ENCODE assay signal across 24 cellular contexts in the genomic region with DNA sequence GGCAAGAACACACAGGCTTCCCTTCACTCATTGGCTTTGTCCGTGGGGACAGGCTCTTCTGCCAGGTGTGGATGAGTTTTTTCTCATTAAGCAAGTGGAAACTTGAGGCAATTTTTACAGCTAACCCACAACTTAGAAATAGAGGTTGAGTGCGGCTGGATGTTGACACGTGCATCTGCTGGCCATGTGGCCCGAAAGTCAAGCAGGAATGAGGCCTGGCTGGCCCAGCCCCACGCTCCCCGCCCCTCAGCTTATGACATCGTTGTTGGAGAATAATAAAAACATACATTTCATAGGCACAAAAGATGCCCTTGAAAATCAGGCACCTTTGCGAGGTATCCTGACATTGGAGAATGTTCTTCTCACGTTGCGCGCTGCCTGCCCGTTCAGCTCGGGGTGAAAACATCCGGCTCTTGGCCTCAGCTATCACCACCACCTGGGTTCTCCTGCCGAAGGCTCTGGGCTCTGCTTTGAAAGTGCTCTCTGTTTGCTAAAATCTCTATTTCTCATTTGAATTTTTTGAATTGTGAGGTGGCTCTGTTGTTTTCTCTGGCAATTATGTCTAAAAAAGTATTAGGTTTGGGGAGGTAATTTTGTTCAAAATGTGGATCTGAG.
"Had no signal": no experiment of that assay in that cellular context is flagged by ENCODE, and none has a peak within 500 bp of the region (broad histone marks: within the 10 kb centered on the region; RNA-seq: fewer than 3 reads in every experiment).

No MANE protein-coding gene starts in this region.

- H3K4me3 ChIP-seq: adrenal gland, ascending aorta, coronary artery, hepatocyte, mucosa of descending colon, right lobe of liver, skin epidermis, tibial artery had no signal

- H3K9ac ChIP-seq: parathyroid adenoma had no signal

- ATAC-seq: activated CD4-positive, CD25-positive, alpha-beta regulatory T cell treated with anti-CD3 and anti-CD28 coated beads, Interleukin-2, amount 50 U/mL, for 24 hours; activated T-cell treated with anti-CD3 and anti-CD28 coated beads, Interleukin-2, amount 50 U/mL, for 4 hours; right lobe of liver; stimulated activated effector memory CD8-positive, alpha-beta T cell treated with anti-CD3 and anti-CD28 coated beads, Interleukin-12 subunit alpha, Interleukin-12 subunit beta, amount 100 ng/mL, for 72 hours; stimulated activated naive CD8-positive, alpha-beta T cell treated with anti-CD3 and anti-CD28 coated beads, Interleukin-15, amount 100 ng/mL, for 72 hours; T-cell had no signal

- H3K27ac ChIP-seq: adrenal gland, ascending aorta, brain microvascular endothelial cell, coronary artery, hepatocyte, parathyroid adenoma, right lobe of liver, skin epidermis, tibial artery, VCaP had no signal

- H3K4me1 ChIP-seq: adrenal gland, ascending aorta, parathyroid adenoma, right lobe of liver, tibial artery had no signal

- DNase-seq: activated CD4-positive, alpha-beta T cell treated with anti-CD3 and anti-CD28 coated beads, Interleukin-2, amount 10 ng/mL, durations not matched to agents 24 days and 14 days; activated CD8-positive, alpha-beta memory T cell treated with anti-CD3 and anti-CD28 coated beads, Interleukin-2, amount 50 U/mL, for 4 hours; activated naive CD4-positive, alpha-beta T cell; activated T-cell treated with anti-CD3 and anti-CD28 coated beads, Interleukin-2, amount 50 U/mL, for 4 hours; brain microvascular endothelial cell; effector CD4-positive, alpha-beta T cell; foreskin melanocyte; mesenchymal stem cell; nephron progenitor cell; right lobe of liver; stimulated activated CD4-positive, alpha-beta T cell treated with anti-CD3 and anti-CD28 coated beads, Interleukin-1b, Interleukin-23, amount 100 ng/mL, for 48 hours; stimulated activated naive CD8-positive, alpha-beta T cell treated with anti-CD3 and anti-CD28 coated beads, Interleukin-15, amount 100 ng/mL, for 72 hours; T-cell; tibial artery had no signal

- H3K27me3 ChIP-seq: ascending aorta, brain microvascular endothelial cell, hepatocyte, right lobe of liver had no signal

- H3K36me3 ChIP-seq: adrenal gland, ascending aorta, brain microvascular endothelial cell, right lobe of liver, tibial artery had no signal

- H3K9me3 ChIP-seq: adrenal gland, ascending aorta, mucosa of descending colon, right lobe of liver, tibial artery had no signal
